Comparison of ENCODE assay signal across 11 cellular contexts in the genomic region with DNA sequence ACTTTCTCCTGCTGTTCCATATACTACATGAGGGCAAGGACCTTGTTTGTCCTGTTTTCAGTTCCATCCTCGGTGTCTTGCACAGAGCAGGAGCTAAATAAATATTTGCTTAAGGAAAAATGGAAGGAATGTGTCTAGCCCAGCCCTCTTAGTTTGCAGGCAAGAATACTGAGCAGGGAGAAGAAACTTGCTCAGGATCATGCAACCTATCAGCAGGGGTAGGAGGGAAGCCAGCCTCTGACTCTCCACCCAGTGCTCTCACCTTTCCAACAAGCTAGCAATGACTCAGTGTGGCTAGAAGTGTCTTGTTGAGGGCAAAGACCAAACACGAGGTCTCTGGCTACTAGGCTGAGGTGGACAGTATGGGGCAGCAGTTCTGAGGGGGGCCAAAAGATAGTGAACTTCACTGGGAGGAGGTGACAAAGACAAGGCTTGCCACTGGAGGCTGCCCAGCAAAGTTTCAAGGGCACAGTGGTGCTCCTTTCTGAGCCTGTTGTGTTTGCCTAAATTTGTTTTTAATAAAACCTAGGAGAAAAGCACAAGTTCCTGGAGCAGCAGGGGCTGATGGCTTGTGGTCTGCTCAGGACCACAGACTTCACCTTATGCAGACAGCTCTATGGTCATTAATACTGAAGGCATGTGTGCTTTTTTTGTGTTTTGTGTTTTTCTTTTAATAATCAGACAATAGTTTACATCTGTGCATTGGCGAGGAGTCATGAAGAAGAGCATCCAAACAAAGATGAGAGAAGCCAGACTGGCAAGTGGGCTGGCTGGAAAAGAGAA. TPM values are rescaled to one million over a fixed set of nuclear protein-coding genes. Genes with fewer than 3 reads are reported as not detected.
DNase-seq lines count a peak whose midpoint lies in the region; ATAC-seq and TF ChIP-seq lines count a peak whose summit lies in the region.
"Had no signal": no experiment of that assay in that cellular context is flagged by ENCODE, and none has a peak within 500 bp of the region (broad histone marks: within the 10 kb centered on the region; RNA-seq: fewer than 3 reads in every experiment).

No MANE protein-coding gene starts in this region.

- H3K4me1 Mint-ChIP-seq in stimulated activated naive CD8-positive, alpha-beta T cell treated with anti-CD3 and anti-CD28 coated beads, Interleukin-15, amount 100 ng/mL, for 72 hours, result no peaks in the 10 kb centered on the region
- H3K4me1 Mint-ChIP-seq: activated CD4-positive, alpha-beta T cell treated with anti-CD3 and anti-CD28 coated beads, Interleukin-2, amount 10 ng/mL, durations not matched to agents 24 days and 14 days had no signal

- H3K9me3 ChIP-seq in liver (ENCODE audit: control insufficient read depth in 4 of 4, low read length in 3 of 4) (no peaks in the 10 kb centered on the region), tibial nerve (no peaks in the 10 kb centered on the region)

- peak; percentile 19 to 49 for TF ChIP-seq RAD21 in liver (IDR thresholded peaks at IDR 0.05)

- H3K9ac ChIP-seq in liver (ENCODE audit: low read depth in 1 of 2, low read length in 2 of 2), result no peak overlapping the region

- H3K27me3 Mint-ChIP-seq in stimulated activated naive CD8-positive, alpha-beta T cell treated with anti-CD3 and anti-CD28 coated beads, Interleukin-15, amount 100 ng/mL, for 72 hours, result no peaks in the 10 kb centered on the region
- H3K27me3 Mint-ChIP-seq: activated CD4-positive, alpha-beta T cell treated with anti-CD3 and anti-CD28 coated beads, Interleukin-2, amount 10 ng/mL, durations not matched to agents 24 days and 14 days; dendritic cell treated with granulocyte-macrophage colony-stimulating factor and Interleukin-4, amounts not matched to agents 40 ng/mL and 50 ng/mL, for 4 days had no signal

- ATAC-seq in stimulated activated naive CD8-positive, alpha-beta T cell treated with anti-CD3 and anti-CD28 coated beads, Interleukin-15, Interleukin-2, amounts not matched to agents 100 U/mL and 50 U/mL, for 24 hours, result peak; percentile 6
- no peak for ATAC-seq in stimulated activated naive CD8-positive, alpha-beta T cell treated with anti-CD3 and anti-CD28 coated beads, Interleukin-15, amount 100 ng/mL, for 72 hours

- no peak for TF ChIP-seq POLR2A in tibial nerve (IDR thresholded peaks at IDR 0.05)

- no peak overlapping the region for H3K4me3 Mint-ChIP-seq in stimulated activated naive CD8-positive, alpha-beta T cell treated with anti-CD3 and anti-CD28 coated beads, Interleukin-15, amount 100 ng/mL, for 72 hours
- H3K4me3 Mint-ChIP-seq: activated CD4-positive, alpha-beta T cell treated with anti-CD3 and anti-CD28 coated beads, Interleukin-2, amount 10 ng/mL, durations not matched to agents 24 days and 14 days; dendritic cell treated with granulocyte-macrophage colony-stimulating factor and Interleukin-4, amounts not matched to agents 40 ng/mL and 50 ng/mL, for 4 days had no signal

- H3K27ac ChIP-seq in liver (ENCODE audit: low read depth in 1 of 2, low read length in 2 of 2) (peak overlapping the region in 1 of 2 donors; percentile 8), tibial nerve (no peak overlapping the region), substantia nigra (ENCODE audit: low read depth, low read length, poor library complexity, severe bottlenecking) (no peak overlapping the region)

- TF ChIP-seq EP300 in tibial nerve (IDR thresholded peaks at IDR 0.05), result no peak

- H3K4me3 ChIP-seq in liver (ENCODE audit: low read depth in 1 of 3, low read length in 3 of 3) (no peak overlapping the region), tibial nerve (no peak overlapping the region)

- peak overlapping the region in 1 of 2 donors; percentile 85 for H3K27ac Mint-ChIP-seq in stimulated activated naive CD8-positive, alpha-beta T cell treated with anti-CD3 and anti-CD28 coated beads, Interleukin-15, amount 100 ng/mL, for 72 hours
- H3K27ac Mint-ChIP-seq: activated CD4-positive, alpha-beta T cell treated with anti-CD3 and anti-CD28 coated beads, Interleukin-2, amount 10 ng/mL, durations not matched to agents 24 days and 14 days; dendritic cell treated with granulocyte-macrophage colony-stimulating factor and Interleukin-4, amounts not matched to agents 40 ng/mL and 50 ng/mL, for 4 days had no signal

- WGBS in liver, result 47% methylated on average over 3 of the region's 3 CpGs
- 52% methylated on average over 3 of the region's 3 CpGs for WGBS in tibial nerve, 2 donors

- TF ChIP-seq CTCF in liver (IDR thresholded peaks at IDR 0.05; ENCODE audit: low read depth, low read length, missing input control) (no peak), tibial nerve (IDR thresholded peaks at IDR 0.05) (no peak)

- DNase-seq in stimulated activated naive CD8-positive, alpha-beta T cell treated with anti-CD3 and anti-CD28 coated beads, Interleukin-15, Interleukin-2, amounts not matched to agents 100 U/mL and 50 U/mL, for 24 hours, result no peak
- no peak for DNase-seq in stimulated activated naive CD8-positive, alpha-beta T cell treated with anti-CD3 and anti-CD28 coated beads, Interleukin-15, amount 100 ng/mL, for 72 hours
- DNase-seq in dedifferentiated amniotic fluid mesenchymal stem cell (ENCODE audit: extremely low spot score), result peak; percentile 70
- no peak for DNase-seq in OCI-M1 (lab: John Stamatoyannopoulos, UW)
- no peak for DNase-seq in tibial nerve (ENCODE audit: low spot score in 2 of 2)
- DNase-seq in substantia nigra (lab: John Stamatoyannopoulos, UW), result no peak
- no peak for DNase-seq in NCI-H524 (lab: John Stamatoyannopoulos, UW)
- DNase-seq: activated CD4-positive, alpha-beta T cell treated with anti-CD3 and anti-CD28 coated beads, Interleukin-2, amount 10 ng/mL, durations not matched to agents 24 days and 14 days; NCI-H446 had no signal

- no peaks in the 10 kb centered on the region for H3K36me3 ChIP-seq in liver (ENCODE audit: control insufficient read depth in 4 of 4, insufficient read depth in 3 of 4, low read depth in 1 of 4, low read length in 3 of 4)
- no peaks in the 10 kb centered on the region for H3K36me3 ChIP-seq in tibial nerve

- no peaks in the 10 kb centered on the region for H3K9me3 Mint-ChIP-seq in stimulated activated naive CD8-positive, alpha-beta T cell treated with anti-CD3 and anti-CD28 coated beads, Interleukin-15, amount 100 ng/mL, for 72 hours
- H3K9me3 Mint-ChIP-seq: activated CD4-positive, alpha-beta T cell treated with anti-CD3 and anti-CD28 coated beads, Interleukin-2, amount 10 ng/mL, durations not matched to agents 24 days and 14 days; dendritic cell treated with granulocyte-macrophage colony-stimulating factor and Interleukin-4, amounts not matched to agents 40 ng/mL and 50 ng/mL, for 4 days had no signal

- no peaks in the 10 kb centered on the region for H3K27me3 ChIP-seq in liver (ENCODE audit: control insufficient read depth in 4 of 4, insufficient read depth in 4 of 4, low read length in 3 of 4)
- no peaks in the 10 kb centered on the region for H3K27me3 ChIP-seq in tibial nerve

- peaks cover 2 to 27% (median 19%) of the 10 kb centered on the region in 4 donors for H3K4me1 ChIP-seq in liver (ENCODE audit: control insufficient read depth in 4 of 4, insufficient read depth in 4 of 4, low read length in 3 of 4)
- peaks cover 0 to 33% (median 7%) of the 10 kb centered on the region in 4 donors for H3K4me1 ChIP-seq in tibial nerve

TF ChIP-seq in liver, 16 proteins besides CTCF, POLR2A, EP300 and RAD21:
- TF ChIP-seq RXRA (IDR thresholded peaks at IDR 0.05), result peak; percentile 69 to 78
- no peak for TF ChIP-seq HNF4G (IDR thresholded peaks at IDR 0.05)
- TF ChIP-seq, protein P1, sequence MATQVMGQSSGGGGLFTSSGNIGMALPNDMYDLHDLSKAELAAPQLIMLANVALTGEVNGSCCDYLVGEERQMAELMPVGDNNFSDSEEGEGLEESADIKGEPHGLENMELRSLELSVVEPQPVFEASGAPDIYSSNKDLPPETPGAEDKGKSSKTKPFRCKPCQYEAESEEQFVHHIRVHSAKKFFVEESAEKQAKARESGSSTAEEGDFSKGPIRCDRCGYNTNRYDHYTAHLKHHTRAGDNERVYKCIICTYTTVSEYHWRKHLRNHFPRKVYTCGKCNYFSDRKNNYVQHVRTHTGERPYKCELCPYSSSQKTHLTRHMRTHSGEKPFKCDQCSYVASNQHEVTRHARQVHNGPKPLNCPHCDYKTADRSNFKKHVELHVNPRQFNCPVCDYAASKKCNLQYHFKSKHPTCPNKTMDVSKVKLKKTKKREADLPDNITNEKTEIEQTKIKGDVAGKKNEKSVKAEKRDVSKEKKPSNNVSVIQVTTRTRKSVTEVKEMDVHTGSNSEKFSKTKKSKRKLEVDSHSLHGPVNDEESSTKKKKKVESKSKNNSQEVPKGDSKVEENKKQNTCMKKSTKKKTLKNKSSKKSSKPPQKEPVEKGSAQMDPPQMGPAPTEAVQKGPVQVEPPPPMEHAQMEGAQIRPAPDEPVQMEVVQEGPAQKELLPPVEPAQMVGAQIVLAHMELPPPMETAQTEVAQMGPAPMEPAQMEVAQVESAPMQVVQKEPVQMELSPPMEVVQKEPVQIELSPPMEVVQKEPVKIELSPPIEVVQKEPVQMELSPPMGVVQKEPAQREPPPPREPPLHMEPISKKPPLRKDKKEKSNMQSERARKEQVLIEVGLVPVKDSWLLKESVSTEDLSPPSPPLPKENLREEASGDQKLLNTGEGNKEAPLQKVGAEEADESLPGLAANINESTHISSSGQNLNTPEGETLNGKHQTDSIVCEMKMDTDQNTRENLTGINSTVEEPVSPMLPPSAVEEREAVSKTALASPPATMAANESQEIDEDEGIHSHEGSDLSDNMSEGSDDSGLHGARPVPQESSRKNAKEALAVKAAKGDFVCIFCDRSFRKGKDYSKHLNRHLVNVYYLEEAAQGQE (IDR thresholded peaks at IDR 0.05), result no peak
- no peak for TF ChIP-seq HNF4A (conservative IDR thresholded peaks at IDR 0.05)
- TF ChIP-seq, protein P2, sequence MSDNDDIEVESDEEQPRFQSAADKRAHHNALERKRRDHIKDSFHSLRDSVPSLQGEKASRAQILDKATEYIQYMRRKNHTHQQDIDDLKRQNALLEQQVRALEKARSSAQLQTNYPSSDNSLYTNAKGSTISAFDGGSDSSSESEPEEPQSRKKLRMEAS (IDR thresholded peaks at IDR 0.05), result no peak
- TF ChIP-seq GABPA (IDR thresholded peaks at IDR 0.05 in 1 of 2, conservative IDR thresholded peaks at IDR 0.05 in 1 of 2), result no peak
- TF ChIP-seq FOXA1 (IDR thresholded peaks at IDR 0.05), result no peak
- no peak for TF ChIP-seq JUND (IDR thresholded peaks at IDR 0.05)
- TF ChIP-seq NR2F2 (IDR thresholded peaks at IDR 0.05), result peak; percentile 16
- TF ChIP-seq ATF3 (IDR thresholded peaks at IDR 0.05), result no peak
- TF ChIP-seq FOXA2 (IDR thresholded peaks at IDR 0.05), result no peak
- TF ChIP-seq SP1 (IDR thresholded peaks at IDR 0.05), result peak; percentile 57
- TF ChIP-seq TAF1 (conservative IDR thresholded peaks at IDR 0.05), result no peak
TF ChIP-seq in liver: peak in this region for 3.

RNA-seq across cellular contexts. Expression of gene CTAGE1, which starts 49.1 kb away (rescaled TPM):
- total RNA-seq in liver (not detected), tibial nerve (not detected)
- polyA plus RNA-seq in liver, result not detected
- total RNA-seq: activated CD4-positive, alpha-beta T cell treated with anti-CD3 and anti-CD28 coated beads, Interleukin-2, amount 10 ng/mL, durations not matched to agents 24 days and 14 days had no signal
